In genomic region chr3:142724682-142725351, GRCh38 we compare ENCODE assay signal across 1 cellular context.
TF ChIP-seq lines count a peak whose summit lies in the region.

No MANE protein-coding gene starts in this region.

TF ChIP-seq in WTC11, 78 proteins besides CTCF, POLR2A, EP300 and RAD21 (continued from another document and continues in another):
- TF ChIP-seq PRDM15 (CRISPR knock-in tag; IDR thresholded peaks at IDR 0.05) (peak; percentile 77), SP1 (CRISPR knock-in tag; conservative IDR thresholded peaks at IDR 0.05) (peak; percentile 62; the same call in 1 of the 2 replicates), SMAD3 (CRISPR knock-in tag; IDR thresholded peaks at IDR 0.05; ENCODE audit: borderline replicate concordance) (0 out of 2 replicates have a peak, but pooled peaks have one; percentile 45), ZBTB21 (CRISPR knock-in tag; IDR thresholded peaks at IDR 0.05; ENCODE audit: borderline replicate concordance) (no peak), ARID4B (CRISPR knock-in tag; IDR thresholded peaks at IDR 0.05; ENCODE audit: borderline replicate concordance) (0 out of 2 replicates have a peak, but pooled peaks have one; percentile 68), NR3C1 (CRISPR knock-in tag; conservative IDR thresholded peaks at IDR 0.05; ENCODE audit: low read depth) (no peak), FOXK1 (CRISPR knock-in tag; IDR thresholded peaks at IDR 0.05) (peak; percentile 21; the same call in 1 of the 2 replicates), ATF1 (CRISPR knock-in tag; IDR thresholded peaks at IDR 0.05) (no peak), MYBL2 (CRISPR knock-in tag; IDR thresholded peaks at IDR 0.05) (peak; percentile 35; the same call in 1 of the 2 replicates), TP53 (CRISPR knock-in tag; IDR thresholded peaks at IDR 0.05) (0 out of 2 replicates have a peak, but pooled peaks have one; percentile 7), EMX1 (CRISPR knock-in tag; IDR thresholded peaks at IDR 0.05) (no peak), NFATC4 (CRISPR knock-in tag; IDR thresholded peaks at IDR 0.05) (no peak), ZNF138 (CRISPR knock-in tag; conservative IDR thresholded peaks at IDR 0.05) (no peak), HMGXB4 (CRISPR knock-in tag; IDR thresholded peaks at IDR 0.05) (peak; percentile 85; the same call in 1 of the 2 replicates), CREB1 (CRISPR knock-in tag; IDR thresholded peaks at IDR 0.05) (no peak), NR2C2 (CRISPR knock-in tag; IDR thresholded peaks at IDR 0.05) (no peak), TEAD1 (CRISPR knock-in tag; IDR thresholded peaks at IDR 0.05) (peak; percentile 41; the same call in 1 of the 2 replicates), ZNF281 (CRISPR knock-in tag; IDR thresholded peaks at IDR 0.05) (no peak), PRRX2 (CRISPR knock-in tag; IDR thresholded peaks at IDR 0.05) (no peak), FOXP1 (CRISPR knock-in tag; IDR thresholded peaks at IDR 0.05; ENCODE audit: borderline replicate concordance) (peak; percentile 44; the same call in 1 of the 2 replicates), GRHL2 (CRISPR knock-in tag; IDR thresholded peaks at IDR 0.05; ENCODE audit: insufficient replicate concordance, severe bottlenecking) (no peak), STAT6 (CRISPR knock-in tag; conservative IDR thresholded peaks at IDR 0.05; ENCODE audit: low read depth) (no peak), GTF2I (CRISPR knock-in tag; conservative IDR thresholded peaks at IDR 0.05) (no peak), ZSCAN18 (CRISPR knock-in tag; IDR thresholded peaks at IDR 0.05) (no peak), E2F1 (CRISPR knock-in tag; IDR thresholded peaks at IDR 0.05) (no peak), ETV6 (CRISPR knock-in tag; IDR thresholded peaks at IDR 0.05) (peak; percentile 46; the same call in 1 of the 2 replicates), E2F5 (CRISPR knock-in tag; IDR thresholded peaks at IDR 0.05) (0 out of 2 replicates have a peak, but pooled peaks have one; percentile 56), E2F4 (CRISPR knock-in tag; IDR thresholded peaks at IDR 0.05; ENCODE audit: borderline replicate concordance, low read depth) (no peak), ZNF121 (CRISPR knock-in tag; IDR thresholded peaks at IDR 0.05) (no peak), SMAD4 (CRISPR knock-in tag; IDR thresholded peaks at IDR 0.05) (0 out of 2 replicates have a peak, but pooled peaks have one; percentile 15), JUN (CRISPR knock-in tag; IDR thresholded peaks at IDR 0.05) (0 out of 2 replicates have a peak, but pooled peaks have one; percentile 23), ZNF232 (CRISPR knock-in tag; IDR thresholded peaks at IDR 0.05) (peak; percentile 65; the same call in 1 of the 2 replicates), NFE2L1 (CRISPR knock-in tag; IDR thresholded peaks at IDR 0.05) (peak; percentile 26; the same call in 1 of the 2 replicates), MAX (CRISPR knock-in tag; IDR thresholded peaks at IDR 0.05) (peak; percentile 48; the same call in 1 of the 2 replicates)
